ENCODE assay signal across 15 cellular contexts in genomic region chr2:36659872-36660312, GRCh38. TPM values are rescaled to one million over a fixed set of nuclear protein-coding genes. Genes with fewer than 3 reads are reported as not detected.
A peak's percentile ranks its signal among the peaks of the same experiment; 100 is the strongest.
DNase-seq lines count a peak whose midpoint lies in the region; ATAC-seq and TF ChIP-seq lines count a peak whose summit lies in the region.
"Had no signal": no experiment of that assay in that cellular context is flagged by ENCODE, and none has a peak within 500 bp of the region (broad histone marks: within the 10 kb centered on the region; RNA-seq: fewer than 3 reads in every experiment).

No MANE protein-coding gene starts in this region.

- TF ChIP-seq POLR2A in suprapubic skin (IDR thresholded peaks at IDR 0.05) = no peak

- H3K27me3 ChIP-seq in suprapubic skin = no peaks in the 10 kb centered on the region
- H3K27me3 ChIP-seq: gastroesophageal sphincter, left lung had no signal

- no peaks in the 10 kb centered on the region for H3K4me1 ChIP-seq in suprapubic skin
- H3K4me1 ChIP-seq: left lung, neural progenitor cell had no signal

- H3K9me3 Mint-ChIP-seq in activated T-helper 17 cell treated with anti-CD3 and anti-CD28 coated beads, Interleukin-2, amount 50 U/mL, for 72 hours = no peaks in the 10 kb centered on the region
- no peaks in the 10 kb centered on the region for H3K9me3 Mint-ChIP-seq in stimulated activated memory B cell treated with anti-CD40 and anti-IgM and Interleukin-4, amounts not matched to agents 10 μg/mL and 1 μg/mL and 100 μg/mL, for 72 hours
- H3K9me3 Mint-ChIP-seq: neural progenitor cell had no signal

- H3K4me1 Mint-ChIP-seq in activated T-helper 17 cell treated with anti-CD3 and anti-CD28 coated beads, Interleukin-2, amount 50 U/mL, for 72 hours = no peaks in the 10 kb centered on the region
- no peaks in the 10 kb centered on the region for H3K4me1 Mint-ChIP-seq in stimulated activated memory B cell treated with anti-CD40 and anti-IgM and Interleukin-4, amounts not matched to agents 10 μg/mL and 1 μg/mL and 100 μg/mL, for 72 hours
- H3K4me1 Mint-ChIP-seq: neural progenitor cell had no signal

- TF ChIP-seq EP300 in suprapubic skin (IDR thresholded peaks at IDR 0.05) = no peak

- H3K36me3 Mint-ChIP-seq in activated T-helper 17 cell treated with anti-CD3 and anti-CD28 coated beads, Interleukin-2, amount 50 U/mL, for 72 hours (ENCODE audit: low read depth) = no peaks in the 10 kb centered on the region
- H3K36me3 Mint-ChIP-seq in stimulated activated memory B cell treated with anti-CD40 and anti-IgM and Interleukin-4, amounts not matched to agents 10 μg/mL and 1 μg/mL and 100 μg/mL, for 72 hours = no peaks in the 10 kb centered on the region
- H3K36me3 Mint-ChIP-seq: neural progenitor cell had no signal

- H3K27ac Mint-ChIP-seq in activated T-helper 17 cell treated with anti-CD3 and anti-CD28 coated beads, Interleukin-2, amount 50 U/mL, for 72 hours = no peak overlapping the region
- H3K27ac Mint-ChIP-seq in stimulated activated memory B cell treated with anti-CD40 and anti-IgM and Interleukin-4, amounts not matched to agents 10 μg/mL and 1 μg/mL and 100 μg/mL, for 72 hours = no peak overlapping the region
- H3K27ac Mint-ChIP-seq: neural progenitor cell had no signal

- TF ChIP-seq CTCF in suprapubic skin (IDR thresholded peaks at IDR 0.05) = no peak

- no peaks in the 10 kb centered on the region for H3K9me3 ChIP-seq in suprapubic skin
- H3K9me3 ChIP-seq: gastroesophageal sphincter, left lung had no signal

- DNase-seq in A172 (ENCODE audit: low spot score) (peak; percentile 41), suprapubic skin (ENCODE audit: low spot score in 2 of 2) (no peak), amniotic stem cell (lab: John Stamatoyannopoulos, UW) (no peak), NCI-H1048 (lab: John Stamatoyannopoulos, UW) (no peak)
- DNase-seq: activated naive CD4-positive, alpha-beta T cell; DND-41; left lung; NCI-H2171 treated with DMSO at 0.1 percent for 48 hours; stimulated activated CD4-positive, alpha-beta T cell treated with anti-CD3 and anti-CD28 coated beads, Interleukin-12 subunit alpha, Interleukin-12 subunit beta, amount 100 ng/mL, for 4 hours had no signal

- ATAC-seq in GM19397 (IDR thresholded peaks at IDR 0.05; ENCODE audit: unreplicated experiment) (peak; percentile 47), HG03045 (IDR thresholded peaks at IDR 0.05; ENCODE audit: unreplicated experiment) (peak; percentile 51)
- ATAC-seq in activated T-helper 17 cell treated with anti-CD3 and anti-CD28 coated beads, Interleukin-2, amount 50 U/mL, for 72 hours (replicated peaks) = peak; percentile 44
- no peak for ATAC-seq in stimulated activated memory B cell treated with anti-CD40 and anti-IgM and Interleukin-4, amounts not matched to agents 10 μg/mL and 1 μg/mL and 100 μg/mL, for 72 hours
- ATAC-seq: gastroesophageal sphincter, left lung had no signal

- H3K4me3 Mint-ChIP-seq in activated T-helper 17 cell treated with anti-CD3 and anti-CD28 coated beads, Interleukin-2, amount 50 U/mL, for 72 hours = no peak overlapping the region
- H3K4me3 Mint-ChIP-seq in stimulated activated memory B cell treated with anti-CD40 and anti-IgM and Interleukin-4, amounts not matched to agents 10 μg/mL and 1 μg/mL and 100 μg/mL, for 72 hours = no peak overlapping the region
- H3K4me3 Mint-ChIP-seq: neural progenitor cell had no signal

- no peaks in the 10 kb centered on the region for H3K27me3 Mint-ChIP-seq in activated T-helper 17 cell treated with anti-CD3 and anti-CD28 coated beads, Interleukin-2, amount 50 U/mL, for 72 hours
- H3K27me3 Mint-ChIP-seq in stimulated activated memory B cell treated with anti-CD40 and anti-IgM and Interleukin-4, amounts not matched to agents 10 μg/mL and 1 μg/mL and 100 μg/mL, for 72 hours = no peaks in the 10 kb centered on the region

- no peak overlapping the region for H3K27ac ChIP-seq in suprapubic skin
- H3K27ac ChIP-seq: left lung, neural progenitor cell had no signal

- no peaks in the 10 kb centered on the region for H3K36me3 ChIP-seq in suprapubic skin
- H3K36me3 ChIP-seq: gastroesophageal sphincter, left lung, neural progenitor cell had no signal

- H3K4me3 ChIP-seq in suprapubic skin = no peak overlapping the region
- H3K4me3 ChIP-seq: gastroesophageal sphincter, left lung, neural progenitor cell had no signal

RNA-seq across cellular contexts. Expression of gene VIT, which starts 36.6 kb away (rescaled TPM):
- 1.3 and 3.4 TPM in 2 replicates for total RNA-seq in A172 (2014; rRNA removed; shearing (Covaris generic))
- not detected for total RNA-seq in activated T-helper 17 cell treated with anti-CD3 and anti-CD28 coated beads, Interleukin-2, amount 50 U/mL, for 72 hours
- 1 to 10 TPM; 5.6 to 9.8 (median 9.1) TPM for total RNA-seq in suprapubic skin
